1 cellular context compared by ENCODE assay signal in genomic region chr6:30411515-30412207, GRCh38.
TF ChIP-seq lines count a peak whose summit lies in the region.

No MANE protein-coding gene starts in this region.

TF ChIP-seq in HEK293, 187 proteins besides CTCF, POLR2A, EP300 and RAD21 (continued from another document and continues in another):
- no peak for TF ChIP-seq ZNF692 (tag by site-specific recombination; IDR thresholded peaks at IDR 0.05)
- TF ChIP-seq REPIN1 (tag by site-specific recombination; IDR thresholded peaks at IDR 0.05; ENCODE audit: low read depth), result no peak
- TF ChIP-seq ELK4 (IDR thresholded peaks at IDR 0.05; ENCODE audit: borderline replicate concordance, low read depth, low read length), result no peak
- no peak for TF ChIP-seq ZNF837 (tag by site-specific recombination; IDR thresholded peaks at IDR 0.05)
- TF ChIP-seq ZSCAN30 (tag by site-specific recombination; IDR thresholded peaks at IDR 0.05), result 0 out of 2 replicates have a peak, but pooled peaks have one; percentile 34
- TF ChIP-seq TRIM28 (IDR thresholded peaks at IDR 0.05; ENCODE audit: borderline replicate concordance, low read length), result no peak
- TF ChIP-seq ZNF335 (tag by site-specific recombination; conservative IDR thresholded peaks at IDR 0.05), result no peak
- TF ChIP-seq REST (tag by site-specific recombination; IDR thresholded peaks at IDR 0.05), result no peak
- no peak for TF ChIP-seq KLF1 (tag by site-specific recombination; IDR thresholded peaks at IDR 0.05)
- TF ChIP-seq ZBTB1 (tag by site-specific recombination; IDR thresholded peaks at IDR 0.05), result no peak
- TF ChIP-seq ZNF624 (tag by site-specific recombination; IDR thresholded peaks at IDR 0.05), result no peak
- TF ChIP-seq PRDM10 (tag by site-specific recombination; IDR thresholded peaks at IDR 0.05), result peak; percentile 48; the same call in 1 of the 2 replicates
- TF ChIP-seq, protein P1, sequence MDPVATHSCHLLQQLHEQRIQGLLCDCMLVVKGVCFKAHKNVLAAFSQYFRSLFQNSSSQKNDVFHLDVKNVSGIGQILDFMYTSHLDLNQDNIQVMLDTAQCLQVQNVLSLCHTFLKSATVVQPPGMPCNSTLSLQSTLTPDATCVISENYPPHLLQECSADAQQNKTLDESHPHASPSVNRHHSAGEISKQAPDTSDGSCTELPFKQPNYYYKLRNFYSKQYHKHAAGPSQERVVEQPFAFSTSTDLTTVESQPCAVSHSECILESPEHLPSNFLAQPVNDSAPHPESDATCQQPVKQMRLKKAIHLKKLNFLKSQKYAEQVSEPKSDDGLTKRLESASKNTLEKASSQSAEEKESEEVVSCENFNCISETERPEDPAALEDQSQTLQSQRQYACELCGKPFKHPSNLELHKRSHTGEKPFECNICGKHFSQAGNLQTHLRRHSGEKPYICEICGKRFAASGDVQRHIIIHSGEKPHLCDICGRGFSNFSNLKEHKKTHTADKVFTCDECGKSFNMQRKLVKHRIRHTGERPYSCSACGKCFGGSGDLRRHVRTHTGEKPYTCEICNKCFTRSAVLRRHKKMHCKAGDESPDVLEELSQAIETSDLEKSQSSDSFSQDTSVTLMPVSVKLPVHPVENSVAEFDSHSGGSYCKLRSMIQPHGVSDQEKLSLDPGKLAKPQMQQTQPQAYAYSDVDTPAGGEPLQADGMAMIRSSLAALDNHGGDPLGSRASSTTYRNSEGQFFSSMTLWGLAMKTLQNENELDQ (tag by site-specific recombination; IDR thresholded peaks at IDR 0.05; ENCODE audit: low read depth), result no peak
- no peak for TF ChIP-seq ZNF571 (tag by site-specific recombination; IDR thresholded peaks at IDR 0.05)
- TF ChIP-seq ZFP69B (tag by site-specific recombination; IDR thresholded peaks at IDR 0.05), result no peak
- TF ChIP-seq, protein P2, sequence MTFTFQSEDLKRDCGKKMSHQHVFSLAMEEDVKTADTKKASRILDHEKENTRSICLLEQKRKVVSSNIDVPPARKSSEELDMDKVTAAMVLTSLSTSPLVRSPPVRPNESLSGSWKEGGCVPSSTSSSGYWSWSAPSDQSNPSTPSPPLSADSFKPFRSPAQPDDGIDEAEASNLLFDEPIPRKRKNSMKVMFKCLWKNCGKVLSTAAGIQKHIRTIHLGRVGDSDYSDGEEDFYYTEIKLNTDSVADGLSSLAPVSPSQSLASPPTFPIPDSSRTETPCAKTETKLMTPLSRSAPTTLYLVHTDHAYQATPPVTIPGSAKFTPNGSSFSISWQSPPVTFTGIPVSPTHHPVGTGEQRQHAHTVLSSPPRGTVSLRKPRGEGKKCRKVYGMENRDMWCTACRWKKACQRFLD (tag by site-specific recombination; IDR thresholded peaks at IDR 0.05), result no peak
- no peak for TF ChIP-seq ZNF132 (tag by site-specific recombination; IDR thresholded peaks at IDR 0.05; ENCODE audit: borderline replicate concordance)
- TF ChIP-seq ZNF211 (tag by site-specific recombination; IDR thresholded peaks at IDR 0.05; ENCODE audit: low read depth), result no peak
- no peak for TF ChIP-seq ZNF114 (tag by site-specific recombination; IDR thresholded peaks at IDR 0.05)
- no peak for TF ChIP-seq ZXDB (tag by site-specific recombination; IDR thresholded peaks at IDR 0.05)
- no peak for TF ChIP-seq ZFP3 (tag by site-specific recombination; IDR thresholded peaks at IDR 0.05; ENCODE audit: low read depth)
- TF ChIP-seq ZNF518A (tag by site-specific recombination; conservative IDR thresholded peaks at IDR 0.05; ENCODE audit: low read depth), result no peak
- no peak for TF ChIP-seq RBAK (tag by site-specific recombination; IDR thresholded peaks at IDR 0.05)
- TF ChIP-seq ZNF677 (tag by site-specific recombination; IDR thresholded peaks at IDR 0.05), result no peak
- TF ChIP-seq ZNF501 (tag by site-specific recombination; IDR thresholded peaks at IDR 0.05), result no peak
- no peak for TF ChIP-seq ZBTB11 (tag by site-specific recombination; conservative IDR thresholded peaks at IDR 0.05; ENCODE audit: low read depth)
- TF ChIP-seq ZFP37 (tag by site-specific recombination; IDR thresholded peaks at IDR 0.05), result no peak
- TF ChIP-seq ZNF221 (tag by site-specific recombination; IDR thresholded peaks at IDR 0.05; ENCODE audit: borderline replicate concordance), result no peak
- TF ChIP-seq ZNF585B (tag by site-specific recombination; IDR thresholded peaks at IDR 0.05), result peak; percentile 38; the same call in 1 of the 2 replicates
- TF ChIP-seq ZNF645 (tag by site-specific recombination; IDR thresholded peaks at IDR 0.05), result no peak
